Comparison of ENCODE assay signal across 9 cellular contexts in the genomic region with DNA sequence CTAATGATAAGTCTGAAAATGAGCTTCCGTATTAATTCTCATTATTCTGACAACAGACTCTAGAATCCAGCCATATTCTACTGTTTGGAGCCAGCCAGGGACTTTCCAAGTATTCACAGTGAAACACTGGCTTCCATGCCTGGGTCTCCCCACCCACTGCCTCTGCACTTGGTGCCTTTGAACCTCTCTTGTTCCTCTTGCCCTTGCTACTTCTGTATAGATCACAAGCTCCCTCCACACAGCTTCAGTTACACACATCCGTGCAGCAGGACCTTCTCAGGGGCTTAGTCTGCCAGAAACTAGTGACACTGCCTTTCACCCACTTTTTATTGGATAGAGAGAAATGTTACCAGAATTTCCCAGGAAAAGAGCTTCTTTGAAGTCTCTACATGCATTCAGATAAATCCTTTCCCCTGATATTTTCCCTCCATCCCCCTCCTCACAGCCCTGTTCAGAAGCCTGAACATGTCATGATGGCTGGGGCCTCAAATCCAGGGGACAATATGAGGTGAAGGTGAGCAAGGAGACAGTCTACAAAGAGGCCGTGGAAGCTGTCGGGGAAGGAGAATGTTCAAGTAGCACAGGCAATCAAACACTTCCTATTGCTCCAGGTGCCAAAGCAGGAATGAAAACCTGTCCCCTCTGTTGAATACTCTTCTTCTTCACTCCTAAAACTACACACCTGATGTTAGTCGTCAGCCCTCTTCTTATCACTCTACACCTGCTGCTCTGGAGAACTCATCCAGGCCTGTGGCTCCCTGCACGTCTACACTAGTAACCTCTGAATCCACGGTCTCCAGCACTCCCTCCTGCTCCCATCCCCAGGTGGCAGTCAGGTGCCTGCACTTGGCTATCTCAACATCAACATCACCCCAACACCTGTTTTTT. TPM values are rescaled to one million over a fixed set of nuclear protein-coding genes. Genes with fewer than 3 reads are reported as not detected.
DNase-seq lines count a peak whose midpoint lies in the region; ATAC-seq and TF ChIP-seq lines count a peak whose summit lies in the region.
"Had no signal": no experiment of that assay in that cellular context is flagged by ENCODE, and none has a peak within 500 bp of the region (broad histone marks: within the 10 kb centered on the region; RNA-seq: fewer than 3 reads in every experiment).

No MANE protein-coding gene starts in this region.

- H3K4me1 Mint-ChIP-seq in CD14-positive monocyte, result peaks cover 40% of the 10 kb centered on the region
- H3K4me1 Mint-ChIP-seq: activated naive CD4-positive, alpha-beta T cell treated with anti-CD3 and anti-CD28 coated beads, Interleukin-2, amount 50 U/mL, for 24 hours had no signal

- H3K9ac ChIP-seq in smooth muscle cell (ENCODE audit: low read depth), result no peak overlapping the region

- TF ChIP-seq POLR2A in GM19099 (IDR thresholded peaks at IDR 0.05; ENCODE audit: extremely low read depth, insufficient read length, low read depth), result peak; percentile 84

- H3K9me3 Mint-ChIP-seq in CD14-positive monocyte, result peaks cover 1 to 7% (median 3%) of the 10 kb centered on the region in 7 donors
- H3K9me3 Mint-ChIP-seq: activated naive CD4-positive, alpha-beta T cell treated with anti-CD3 and anti-CD28 coated beads, Interleukin-2, amount 50 U/mL, for 24 hours had no signal

- H3K9me3 ChIP-seq in mucosa of descending colon (no peaks in the 10 kb centered on the region), smooth muscle cell (replicated peaks; ENCODE audit: low read depth) (no peaks in the 10 kb centered on the region)

- H3K27me3 Mint-ChIP-seq in CD14-positive monocyte (ENCODE audit: low read depth in 3 of 3), result peaks cover 0 to 4% (median 0%) of the 10 kb centered on the region in 3 donors

- H3K27ac Mint-ChIP-seq in CD14-positive monocyte, result peak overlapping the region; percentile 94 to 100 (median 98)
- H3K27ac Mint-ChIP-seq: activated naive CD4-positive, alpha-beta T cell treated with anti-CD3 and anti-CD28 coated beads, Interleukin-2, amount 50 U/mL, for 24 hours had no signal

- H4K20me1 ChIP-seq in smooth muscle cell (ENCODE audit: low read depth), result no peaks in the 10 kb centered on the region

- peak; percentile 52 for ATAC-seq in HG03139 (IDR thresholded peaks at IDR 0.05; ENCODE audit: unreplicated experiment)
- peak; percentile 87 for ATAC-seq in mucosa of descending colon

- H3K4me2 ChIP-seq in smooth muscle cell, result no peak overlapping the region

- H3K27me3 ChIP-seq in smooth muscle cell (ENCODE audit: low read depth), result peaks cover 50% of the 10 kb centered on the region

- H3F3A ChIP-seq in smooth muscle cell (ENCODE audit: low read depth), result no peaks in the 10 kb centered on the region

- no peak overlapping the region for H2AFZ ChIP-seq in smooth muscle cell (ENCODE audit: low read depth)

- no peak for TF ChIP-seq CTCF in CD14-positive monocyte (IDR thresholded peaks at IDR 0.05)
- no peak for TF ChIP-seq CTCF in mucosa of descending colon (IDR thresholded peaks at IDR 0.05)
- TF ChIP-seq CTCF in smooth muscle cell (IDR thresholded peaks at IDR 0.05; ENCODE audit: borderline replicate concordance, insufficient read depth, poor library complexity, severe bottlenecking), result no peak

- H3K4me3 Mint-ChIP-seq in CD14-positive monocyte, result peak overlapping the region; percentile 35 to 61
- H3K4me3 Mint-ChIP-seq: activated naive CD4-positive, alpha-beta T cell treated with anti-CD3 and anti-CD28 coated beads, Interleukin-2, amount 50 U/mL, for 24 hours had no signal

- WGBS in smooth muscle cell (ENCODE audit: low lambda C conversion rate), result 68% methylated on average over 7 of the region's 7 CpGs

- no peaks in the 10 kb centered on the region for H3K36me3 ChIP-seq in mucosa of descending colon (ENCODE audit: low read depth)
- H3K36me3 ChIP-seq in smooth muscle cell (ENCODE audit: low read depth), result no peaks in the 10 kb centered on the region

- no peaks in the 10 kb centered on the region for H3K36me3 Mint-ChIP-seq in CD14-positive monocyte
- H3K36me3 Mint-ChIP-seq: activated naive CD4-positive, alpha-beta T cell treated with anti-CD3 and anti-CD28 coated beads, Interleukin-2, amount 50 U/mL, for 24 hours had no signal

- H3K4me3 ChIP-seq in mucosa of descending colon (no peak overlapping the region), smooth muscle cell (no peak overlapping the region)

- H3K79me2 ChIP-seq in smooth muscle cell (ENCODE audit: low read depth), result no peaks in the 10 kb centered on the region

- peak; percentile 88 for DNase-seq in CD14-positive monocyte (ENCODE audit: low spot score)
- peak; percentile 6 for DNase-seq in amniotic epithelial cell (ENCODE audit: low read depth)
- DNase-seq in mucosa of descending colon, result peak in 1 of 3 donors; percentile 47
- no peak for DNase-seq in epidermal melanocyte (ENCODE audit: insufficient read length, low spot score)
- no peak for DNase-seq in smooth muscle cell (lab: John Stamatoyannopoulos, UW; ENCODE audit: unreplicated experiment)
- no peak for DNase-seq in dermis blood vessel endothelial cell

- intact Hi-C loops in CD14-positive monocyte (cut with micrococcal nuclease) (loop anchor here (5.0 to 10.0 kb wide), 2 partner anchors 43 to 115 kb away; a partner anchor contains a TSS), mucosa of descending colon (cut with DNase I, micrococcal nuclease) (no loop called here)

- H3K27ac ChIP-seq in smooth muscle cell (ENCODE audit: low read depth), result no peak overlapping the region

- H3K4me1 ChIP-seq in mucosa of descending colon (ENCODE audit: low read depth) (no peaks in the 10 kb centered on the region), smooth muscle cell (ENCODE audit: low read depth) (no peaks in the 10 kb centered on the region)

RNA-seq across cellular contexts. Expression of a gene that starts 20.1 kb away (rescaled TPM):
- polyA plus RNA-seq in CD14-positive monocyte, result 1 to 10 TPM; 2.8 to 9.1 TPM
- 1 to 10 TPM; 1.8 to 4.0 (median 3.2) TPM for total RNA-seq in mucosa of descending colon
- 0.09 TPM in 1 of 2 replicates, not detected in the other for total RNA-seq in smooth muscle cell
- polyA plus RNA-seq in smooth muscle cell, result 0.26 TPM in 1 of 2 replicates, not detected in the other
- total RNA-seq in dermis blood vessel endothelial cell, result not detected in 2 replicates

RNA-seq across cellular contexts. Expression of a gene that starts 43.9 kb away (rescaled TPM):
- 100 to 1,000 TPM; 578 to 796 TPM for polyA plus RNA-seq in CD14-positive monocyte
- total RNA-seq in mucosa of descending colon, result 10 to 100 TPM; 46.6 to 62.0 (median 49.9) TPM
- 1.1 and 1.6 TPM in 2 replicates for total RNA-seq in smooth muscle cell
- polyA plus RNA-seq in smooth muscle cell, result 1.1 and 1.3 TPM in 2 replicates
- total RNA-seq in dermis blood vessel endothelial cell, result 0.34 and 17.4 TPM in 2 replicates

RNA-seq across cellular contexts. Expression of a gene that starts 46.2 kb away (rescaled TPM):
- polyA plus RNA-seq in CD14-positive monocyte (100 to 1,000 TPM; 569 to 682 TPM), smooth muscle cell (19.4 and 20.3 TPM in 2 replicates)
- total RNA-seq in mucosa of descending colon (10 to 100 TPM; 31.2 to 55.0 (median 51.2) TPM), smooth muscle cell (10.8 and 14.8 TPM in 2 replicates), dermis blood vessel endothelial cell (1.4 and 22.4 TPM in 2 replicates)

Comparison
In these comparisons a context has a peak if more than half of its experiments do, and no peak if none do; other contexts are left out.
1. DNase-seq: peak in CD14-positive monocyte (single experiment) and amniotic epithelial cell (single experiment); none in epidermal melanocyte (single experiment), smooth muscle cell (single experiment) and dermis blood vessel endothelial cell (single experiment).
2. intact Hi-C loops: an anchor here in CD14-positive monocyte (5.0 to 10.0 kb wide); none called in mucosa of descending colon.